Comparison of ENCODE assay signal across 1 cellular context in genomic region chr1:23424171-23424959, GRCh38.
TF ChIP-seq lines count a peak whose summit lies in the region.

TCEA3 (minus strand) TSS chr1:23424748; CDS start chr1:23424633, 115 bp downstream.

TF ChIP-seq in HepG2, 621 proteins besides CTCF, POLR2A, EP300 and RAD21 (continued from another document and continues in another):
- TF ChIP-seq SMAD9 (CRISPR knock-in tag; IDR thresholded peaks at IDR 0.05) (no peak), NAIF1 (CRISPR knock-in tag; IDR thresholded peaks at IDR 0.05; ENCODE audit: borderline replicate concordance) (0 out of 2 replicates have a peak, but pooled peaks have one; percentile 49), NCOR1 (IDR thresholded peaks at IDR 0.05; ENCODE audit: borderline replicate concordance, low read length) (no peak), MIER3 (CRISPR knock-in tag; IDR thresholded peaks at IDR 0.05; ENCODE audit: borderline replicate concordance) (no peak), PAXIP1 (CRISPR knock-in tag; conservative IDR thresholded peaks at IDR 0.05) (peak; percentile 39), PCBP2 (optimal IDR thresholded peaks at IDR 0.05; ENCODE audit: low read depth, low read length, poor library complexity, severe bottlenecking) (no peak), XBP1 (CRISPR knock-in tag; IDR thresholded peaks at IDR 0.05) (no peak), ZNF496 (CRISPR knock-in tag; IDR thresholded peaks at IDR 0.05; ENCODE audit: insufficient replicate concordance) (no peak), ZNF143 (CRISPR knock-in tag; IDR thresholded peaks at IDR 0.05) (no peak), THAP8 (CRISPR knock-in tag; IDR thresholded peaks at IDR 0.05; ENCODE audit: borderline replicate concordance) (no peak), GTF3A (CRISPR knock-in tag; conservative IDR thresholded peaks at IDR 0.05) (no peak), MXI1 (IDR thresholded peaks at IDR 0.05; ENCODE audit: borderline replicate concordance, low read depth, low read length) (no peak), LCORL (IDR thresholded peaks at IDR 0.05) (no peak), LCORL (CRISPR knock-in tag; IDR thresholded peaks at IDR 0.05) (peak; percentile 68; the same call in 1 of the 2 replicates), SPEN (CRISPR knock-in tag; IDR thresholded peaks at IDR 0.05; ENCODE audit: low read depth) (no peak; the same call in 1 of the 2 replicates), ZNF609 (CRISPR knock-in tag; IDR thresholded peaks at IDR 0.05; ENCODE audit: borderline replicate concordance) (no peak; the same call in 1 of the 2 replicates), HNF4A (CRISPR knock-in tag; IDR thresholded peaks at IDR 0.05) (no peak), FOXJ3 (CRISPR knock-in tag; IDR thresholded peaks at IDR 0.05; ENCODE audit: borderline replicate concordance) (no peak), ZNF775 (CRISPR knock-in tag; IDR thresholded peaks at IDR 0.05; ENCODE audit: borderline replicate concordance) (no peak), SSRP1 (CRISPR knock-in tag; IDR thresholded peaks at IDR 0.05) (no peak), ZNF33B (CRISPR knock-in tag; IDR thresholded peaks at IDR 0.05) (no peak), RFX1 (IDR thresholded peaks at IDR 0.05) (no peak), UBTF (CRISPR knock-in tag; IDR thresholded peaks at IDR 0.05) (peak; percentile 0; the same call in 1 of the 2 replicates), CBFB (CRISPR knock-in tag; IDR thresholded peaks at IDR 0.05) (no peak), ZNF574 (CRISPR knock-in tag; IDR thresholded peaks at IDR 0.05) (no peak), ETS1 (CRISPR knock-in tag; IDR thresholded peaks at IDR 0.05) (no peak), ARID5B (CRISPR knock-in tag; IDR thresholded peaks at IDR 0.05) (peak; percentile 11; the same call in 1 of the 2 replicates), NPAS2 (CRISPR knock-in tag; IDR thresholded peaks at IDR 0.05; ENCODE audit: borderline replicate concordance) (no peak), U2AF2 (IDR thresholded peaks at IDR 0.05; ENCODE audit: low read depth, low read length) (no peak), ARNT2 (CRISPR knock-in tag; IDR thresholded peaks at IDR 0.05; ENCODE audit: low read depth) (peak; percentile 27; the same call in 1 of the 2 replicates), ZNF430 (CRISPR knock-in tag; IDR thresholded peaks at IDR 0.05) (peak; percentile 74), PRDM15 (CRISPR knock-in tag; IDR thresholded peaks at IDR 0.05) (no peak), ZBTB1 (CRISPR knock-in tag; IDR thresholded peaks at IDR 0.05; ENCODE audit: borderline replicate concordance) (no peak), ZNF75D (CRISPR knock-in tag; IDR thresholded peaks at IDR 0.05; ENCODE audit: borderline replicate concordance) (no peak)
